9 cellular contexts compared by ENCODE assay signal in genomic region chr4:176340871-176341685, GRCh38. TPM values are rescaled to one million over a fixed set of nuclear protein-coding genes. Genes with fewer than 3 reads are reported as not detected.
A peak's percentile ranks its signal among the peaks of the same experiment; 100 is the strongest.
DNase-seq lines count a peak whose midpoint lies in the region; ATAC-seq, FAIRE-seq and TF ChIP-seq lines count a peak whose summit lies in the region.
"Had no signal": no experiment of that assay in that cellular context is flagged by ENCODE, and none has a peak within 500 bp of the region (broad histone marks: within the 10 kb centered on the region; RNA-seq: fewer than 3 reads in every experiment).

No MANE protein-coding gene starts in this region.

- peak overlapping the region; percentile 52; the same call in 1 of the 2 replicates for H3K4ac ChIP-seq in IMR-90 (ENCODE audit: low read depth, low read length)

- CTCF ChIA-PET in Calu3 (lab: Charles Lee) (interaction anchor here (0.7 to 1.0 kb wide), 3 partner anchors 176 to 277 kb away, joined by 3 to 6 read pairs (median 3); no protein-coding TSS in a partner anchor), IMR-90 (lab: Yijun Ruan, JAX) (interaction anchor here (0.6 to 1.8 kb wide), 17 partner anchors 8 to 814 kb away, joined by 3 to 7 read pairs (median 4); no protein-coding TSS in a partner anchor)
- CTCF ChIA-PET in activated naive CD4-positive, alpha-beta T cell treated with anti-CD3 and anti-CD28 coated beads, Interleukin-2, amount 10 ng/mL, durations not matched to agents 7 days and 5 days (lab: Charles Lee), result interaction anchor here (0.8 to 1.9 kb wide), 9 partner anchors 11 to 394 kb away, joined by 3 to 6 read pairs (median 4); partner anchors contain the start of genes SPATA4 and WDR17

- no peak for TF ChIP-seq POLR2A in IMR-90 (IDR thresholded peaks at IDR 0.05; ENCODE audit: low read depth, low read length)

- no peak overlapping the region; the same call in 1 of the 2 replicates for H4K5ac ChIP-seq in IMR-90 (ENCODE audit: low read depth, low read length)

- peaks cover 7% of the 10 kb centered on the region for H3K4me1 ChIP-seq in IMR-90 (ENCODE audit: control insufficient read depth, insufficient read depth, low read length)
- H3K4me1 ChIP-seq in psoas muscle, result peaks cover 12% of the 10 kb centered on the region

- in situ Hi-C loops in IMR-90 (cut with MboI; ENCODE audit: low sequenced_read_pairs), result loop anchor here (25.0 kb wide), 3 partner anchors 779 to 1979 kb away; no protein-coding TSS in a partner anchor

- dilution Hi-C loops in IMR-90 (cut with HindIII; ENCODE audit: low sequenced_read_pairs, unreplicated experiment), result no loop called here

- TF ChIP-seq RAD21 in IMR-90 (IDR thresholded peaks at IDR 0.05; ENCODE audit: low read length), result peak; percentile 89

- peak; percentile 64 for FAIRE-seq in GM19239 (lab: Jason Lieb, UNC)
- peak; percentile 75 for FAIRE-seq in TTC549 (lab: Jason Lieb, UNC)

- POLR2A ChIA-PET in IMR-90 (lab: Charles Lee; ENCODE audit: unreplicated experiment), result interaction anchor here (0.8 kb wide), 1 partner anchor 1044 kb away, joined by 3 read pairs; no protein-coding TSS in a partner anchor

- no peak overlapping the region for H2BK15ac ChIP-seq in IMR-90 (ENCODE audit: low read depth, low read length)

- no peak overlapping the region for H3K4me3 ChIP-seq in IMR-90 (ENCODE audit: insufficient read depth, low read depth, low read length)
- H3K4me3 ChIP-seq in psoas muscle, result peak overlapping the region; percentile 59
- H3K4me3 ChIP-seq: skin epidermis had no signal

- peaks cover 4% of the 10 kb centered on the region for H3K9me3 Mint-ChIP-seq in Calu3 (ENCODE audit: low read depth, unreplicated experiment)
- peaks cover 16% of the 10 kb centered on the region for H3K9me3 Mint-ChIP-seq in activated naive CD4-positive, alpha-beta T cell treated with anti-CD3 and anti-CD28 coated beads, Interleukin-2, amount 10 ng/mL, durations not matched to agents 7 days and 5 days

- peak overlapping the region; percentile 77; the same call in 1 of the 2 replicates for H3K4me2 ChIP-seq in IMR-90 (ENCODE audit: low read depth, low read length)

- H3K4me1 Mint-ChIP-seq in Calu3 (ENCODE audit: low read depth, unreplicated experiment), result no peaks in the 10 kb centered on the region
- peaks cover 3% of the 10 kb centered on the region for H3K4me1 Mint-ChIP-seq in activated naive CD4-positive, alpha-beta T cell treated with anti-CD3 and anti-CD28 coated beads, Interleukin-2, amount 10 ng/mL, durations not matched to agents 7 days and 5 days

- H2AK9ac ChIP-seq in IMR-90 (replicated peaks; ENCODE audit: low read depth, low read length, poor library complexity), result no peak overlapping the region

- H2AK5ac ChIP-seq in IMR-90 (ENCODE audit: low read depth, low read length), result peak overlapping the region; percentile 82; the same call in 1 of the 2 replicates

- no peak overlapping the region for H3K27ac Mint-ChIP-seq in Calu3 (ENCODE audit: unreplicated experiment)
- H3K27ac Mint-ChIP-seq in activated naive CD4-positive, alpha-beta T cell treated with anti-CD3 and anti-CD28 coated beads, Interleukin-2, amount 10 ng/mL, durations not matched to agents 7 days and 5 days, result no peak overlapping the region

- no peak overlapping the region for H3K4me3 Mint-ChIP-seq in Calu3 (ENCODE audit: low read depth, unreplicated experiment)
- H3K4me3 Mint-ChIP-seq in activated naive CD4-positive, alpha-beta T cell treated with anti-CD3 and anti-CD28 coated beads, Interleukin-2, amount 10 ng/mL, durations not matched to agents 7 days and 5 days, result no peak overlapping the region

- H4K8ac ChIP-seq in IMR-90 (ENCODE audit: low read depth in 2 of 2, low read length in 2 of 2), result peak overlapping the region in 1 of 2 experiments; percentile 67; a peak in 2 of 4 replicates

- DNase-seq in Calu3, result peak; percentile 4
- DNase-seq in GM19239 (ENCODE audit: insufficient read length, low spot score), result peak; percentile 4
- peak; percentile 66 for DNase-seq in IMR-90
- DNase-seq in germinal center (ENCODE audit: low spot score), result peak; percentile 28
- DNase-seq in psoas muscle, result no peak
- DNase-seq in activated naive CD4-positive, alpha-beta T cell treated with anti-CD3 and anti-CD28 coated beads, Interleukin-2, amount 10 ng/mL, durations not matched to agents 7 days and 5 days, result no peak
- no peak for DNase-seq in activated naive CD4-positive, alpha-beta T cell treated with anti-CD3 and anti-CD28 coated beads, Interleukin-2, amount 50 U/mL, for 16 hours

- H2BK120ac ChIP-seq in IMR-90 (ENCODE audit: low read depth, low read length), result peak overlapping the region; percentile 48; the same call in 1 of the 2 replicates

- H3K36me3 Mint-ChIP-seq in Calu3 (ENCODE audit: insufficient read depth, unreplicated experiment), result no peaks in the 10 kb centered on the region
- peaks cover 13% of the 10 kb centered on the region for H3K36me3 Mint-ChIP-seq in activated naive CD4-positive, alpha-beta T cell treated with anti-CD3 and anti-CD28 coated beads, Interleukin-2, amount 10 ng/mL, durations not matched to agents 7 days and 5 days

- intact Hi-C loops in Calu3 (cut with micrococcal nuclease; ENCODE audit: unreplicated experiment) (loop anchor here (1.0 kb wide), 2 partner anchors 191 to 307 kb away; no protein-coding TSS in a partner anchor), IMR-90 (cut with micrococcal nuclease) (loop anchor here (1.0 to 2.0 kb wide), 5 partner anchors 64 to 394 kb away; no protein-coding TSS in a partner anchor), psoas muscle (cut with DNase I) (loop anchor here (2.0 to 5.0 kb wide), 4 partner anchors 192 to 394 kb away; no protein-coding TSS in a partner anchor)

- H2AFZ ChIP-seq in IMR-90 (replicated peaks; ENCODE audit: low read length, poor library complexity), result no peak overlapping the region

- ATAC-seq in IMR-90 (ENCODE audit: low read depth) (peak; percentile 62), psoas muscle (peak; percentile 46 to 85 (median 56))

- no peaks in the 10 kb centered on the region for H3K27me3 ChIP-seq in IMR-90 (ENCODE audit: control insufficient read depth, insufficient read depth, low read length)
- no peaks in the 10 kb centered on the region for H3K27me3 ChIP-seq in psoas muscle (ENCODE audit: insufficient read depth in 3 of 3, low read length in 2 of 3)

- H3K36me3 ChIP-seq in IMR-90 (ENCODE audit: control insufficient read depth, insufficient read depth, low read length) (peaks cover 7% of the 10 kb centered on the region), psoas muscle (ENCODE audit: insufficient read depth in 1 of 2, low read depth in 1 of 2) (no peaks in the 10 kb centered on the region)

- H2BK5ac ChIP-seq in IMR-90 (ENCODE audit: low read depth, low read length, poor library complexity, severe bottlenecking), result peak overlapping the region; percentile 81

- peaks cover 2% of the 10 kb centered on the region for H3K9me1 ChIP-seq in IMR-90 (ENCODE audit: insufficient read depth, low read length)

- no peaks in the 10 kb centered on the region for H4K20me1 ChIP-seq in IMR-90 (ENCODE audit: insufficient read depth, low read length)

- no peak overlapping the region for H3K18ac ChIP-seq in IMR-90 (ENCODE audit: low read depth, low read length)

- H3K27me3 Mint-ChIP-seq in Calu3 (ENCODE audit: unreplicated experiment), result no peaks in the 10 kb centered on the region
- H3K27me3 Mint-ChIP-seq in activated naive CD4-positive, alpha-beta T cell treated with anti-CD3 and anti-CD28 coated beads, Interleukin-2, amount 10 ng/mL, durations not matched to agents 7 days and 5 days, result no peaks in the 10 kb centered on the region

- TF ChIP-seq CTCF in Calu3 (IDR thresholded peaks at IDR 0.05; ENCODE audit: unreplicated experiment) (no peak), IMR-90 (conservative IDR thresholded peaks at IDR 0.05; ENCODE audit: low read depth, low read length) (peak; percentile 76), psoas muscle (IDR thresholded peaks at IDR 0.05) (peak; percentile 73)

- WGBS in IMR-90 (ENCODE audit: extremely low coverage in 2 of 2, insufficient read length in 1 of 2), 2 experiments, result 50% methylated on average over 1 of the region's 8 CpGs; no CpG with 5 or more reads in 1 of the 2 experiments
- 32 to 40% (median 38%) methylated on average over 8 of the region's 8 CpGs for WGBS in psoas muscle, 3 donors

- peaks cover 24% of the 10 kb centered on the region for H3K9me3 ChIP-seq in IMR-90 (ENCODE audit: control insufficient read depth, insufficient read depth, low read length)
- H3K9me3 ChIP-seq in psoas muscle, result peaks cover 6% of the 10 kb centered on the region

- no peak overlapping the region for H3K27ac ChIP-seq in IMR-90 (ENCODE audit: insufficient read depth, low read length)
- H3K27ac ChIP-seq in psoas muscle, result no peak overlapping the region
- H3K27ac ChIP-seq: skin epidermis had no signal

- H2BK20ac ChIP-seq in IMR-90 (ENCODE audit: low read depth, low read length), result peak overlapping the region; percentile 73

- H3K56ac ChIP-seq in IMR-90 (ENCODE audit: extremely low read depth, insufficient read depth, low read length), result no peak overlapping the region

- H3K14ac ChIP-seq in IMR-90 (replicated peaks; ENCODE audit: low read depth, low read length), result peak overlapping the region; percentile 61; the same call in 1 of the 2 replicates

- no peak overlapping the region; the same call in 1 of the 2 replicates for H3K9ac ChIP-seq in IMR-90 (ENCODE audit: low read depth, low read length)

- BruUV-seq in Calu3 (replicated peaks; lab: Mats Ljungman, UMichigan) (no TSS peak), IMR-90 (replicated peaks; lab: Mats Ljungman, UMichigan) (no TSS peak)

- no peak overlapping the region for H4K91ac ChIP-seq in IMR-90 (ENCODE audit: insufficient read depth, low read depth, low read length)

- peaks cover 6 to 25% of the 10 kb centered on the region in 2 experiments; a peak in 3 of 4 replicates for H3K79me1 ChIP-seq in IMR-90 (ENCODE audit: low read depth in 1 of 2, low read length in 2 of 2)

- H3K23ac ChIP-seq in IMR-90 (ENCODE audit: low read depth, low read length), result no peak overlapping the region

TF ChIP-seq in IMR-90, 13 proteins besides CTCF, POLR2A, EP300 and RAD21:
- TF ChIP-seq SMC3 (IDR thresholded peaks at IDR 0.05; ENCODE audit: low read depth, low read length) (peak; percentile 91), USF2 (IDR thresholded peaks at IDR 0.05; ENCODE audit: low read depth, low read length) (no peak)

RNA-seq across cellular contexts. Expression of gene SPCS3, which starts 21.3 kb away (rescaled TPM):
- 82.8 and 94.6 TPM in 2 replicates for total RNA-seq in Calu3 (2022)
- 77.4 and 131 TPM in 2 replicates for total RNA-seq in IMR-90 (2012; rRNA removed)
- polyA plus RNA-seq in IMR-90 (2012; rRNA removed), result 32.8 and 41.6 TPM in 2 replicates
- 24.2 and 40.4 TPM in 2 replicates for polyA plus RNA-seq in IMR-90 (2012; cell fraction: cytosol; rRNA removed)
- 26.7 and 37.4 TPM in 2 replicates for polyA plus RNA-seq in IMR-90 (2012; cell fraction: nucleus; rRNA removed; ENCODE audit: low replicate concordance)
- total RNA-seq in psoas muscle, result 10 to 100 TPM; 32.8 to 75.8 (median 52.3) TPM
- 10 to 100 TPM; 20.8 to 44.8 (median 32.6) TPM for polyA plus RNA-seq in psoas muscle

Comparison
In these comparisons a context has a peak if more than half of its experiments do, and no peak if none do; other contexts are left out.
1. DNase-seq: peak in Calu3 (single experiment), GM19239 (single experiment), IMR-90 (single experiment) and germinal center (single experiment); none in psoas muscle (0 of 2), activated naive CD4-positive, alpha-beta T cell treated with anti-CD3 and anti-CD28 coated beads, Interleukin-2, amount 10 ng/mL, durations not matched to agents 7 days and 5 days (single experiment) and activated naive CD4-positive, alpha-beta T cell treated with anti-CD3 and anti-CD28 coated beads, Interleukin-2, amount 50 U/mL, for 16 hours (single experiment).